8 cellular contexts compared by ENCODE assay signal in the genomic region with DNA sequence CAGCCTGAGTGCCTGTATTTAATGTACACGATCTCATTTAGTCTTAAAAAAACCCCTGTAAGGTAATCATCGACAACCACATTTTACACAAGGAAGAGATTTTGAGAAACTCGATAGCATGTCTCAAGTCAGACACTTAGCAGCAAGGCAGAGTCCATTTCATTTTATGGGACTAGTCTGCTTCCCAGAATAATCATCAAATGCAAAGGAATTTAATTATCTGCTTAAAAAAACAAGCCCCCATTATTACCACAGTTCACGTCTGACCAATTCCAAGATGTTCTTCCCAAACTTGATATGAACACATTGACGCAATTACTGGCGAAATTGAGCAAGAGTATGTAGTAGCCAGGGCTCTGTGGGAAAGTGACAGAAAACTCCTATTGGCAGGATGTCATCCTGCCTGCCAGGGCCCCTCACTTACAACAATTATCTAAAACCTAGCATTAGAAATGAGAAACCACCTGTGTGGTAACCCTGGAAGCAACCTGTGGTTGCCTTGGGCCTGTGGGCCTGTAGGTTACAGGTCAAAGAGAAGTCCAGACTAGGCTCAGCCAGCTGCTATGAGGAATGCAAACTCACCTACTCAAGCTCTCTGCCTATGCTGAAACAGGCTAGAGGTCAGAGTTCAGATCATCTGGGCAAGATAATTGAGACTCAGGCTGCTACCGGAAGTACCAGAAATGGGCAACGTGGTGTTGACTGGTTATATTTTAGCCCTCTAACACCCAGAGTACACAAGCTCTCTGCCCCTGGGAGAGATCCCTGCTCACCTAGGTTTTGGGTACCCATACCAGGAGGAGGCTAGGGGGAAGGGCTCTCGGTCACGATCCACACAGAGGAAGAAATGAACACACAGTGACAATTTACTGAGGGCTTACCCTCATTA. TPM values are rescaled to one million over a fixed set of nuclear protein-coding genes. Genes with fewer than 3 reads are reported as not detected.
DNase-seq lines count a peak whose midpoint lies in the region; ATAC-seq, FAIRE-seq and TF ChIP-seq lines count a peak whose summit lies in the region.

No MANE protein-coding gene starts in this region.

- H3K27me3 ChIP-seq in gastroesophageal sphincter (no peaks in the 10 kb centered on the region), psoas muscle (ENCODE audit: insufficient read depth in 3 of 3, low read length in 2 of 3) (no peaks in the 10 kb centered on the region)

- H3K36me3 ChIP-seq in gastroesophageal sphincter (no peaks in the 10 kb centered on the region), psoas muscle (ENCODE audit: insufficient read depth in 1 of 2, low read depth in 1 of 2) (no peaks in the 10 kb centered on the region)

- H3K9me3 ChIP-seq in gastroesophageal sphincter (no peaks in the 10 kb centered on the region), psoas muscle (no peaks in the 10 kb centered on the region)

- TF ChIP-seq CTCF in gastroesophageal sphincter (IDR thresholded peaks at IDR 0.05), result no peak
- no peak for TF ChIP-seq CTCF in psoas muscle (IDR thresholded peaks at IDR 0.05)

- 29 to 32% methylated on average over 5 to 7 of the region's 10 CpGs for WGBS in gastroesophageal sphincter (ENCODE audit: low coverage in 1 of 2), 2 donors
- 18 to 39% (median 24%) methylated on average over 10 of the region's 10 CpGs for WGBS in psoas muscle, 3 donors

- H3K4me3 ChIP-seq in gastroesophageal sphincter (peak overlapping the region; percentile 73 to 95), psoas muscle (peak overlapping the region; percentile 96)

- TF ChIP-seq POLR2A in gastroesophageal sphincter (IDR thresholded peaks at IDR 0.05), result no peak

- peak; percentile 97 for FAIRE-seq in GM19239 (lab: Jason Lieb, UNC)

- TF ChIP-seq EP300 in gastroesophageal sphincter (IDR thresholded peaks at IDR 0.05), result no peak

- peaks cover 31% of the 10 kb centered on the region for H3K36me3 Mint-ChIP-seq in activated CD4-positive, alpha-beta memory T cell treated with anti-CD3 and anti-CD28 coated beads, Interleukin-2, amount 10 ng/mL, durations not matched to agents 7 days and 5 days (ENCODE audit: low read depth)

- POLR2A ChIA-PET in activated CD4-positive, alpha-beta memory T cell treated with anti-CD3 and anti-CD28 coated beads, Interleukin-2, amount 10 ng/mL, durations not matched to agents 7 days and 5 days (lab: Charles Lee), result interaction anchor here (0.9 to 12.5 kb wide), 6 partner anchors 14 to 141 kb away, joined by 3 to 115 read pairs (median 4); a partner anchor contains a TSS

- peak overlapping the region; percentile 94 for H3K27ac Mint-ChIP-seq in activated CD4-positive, alpha-beta memory T cell treated with anti-CD3 and anti-CD28 coated beads, Interleukin-2, amount 10 ng/mL, durations not matched to agents 7 days and 5 days

- peaks cover 11 to 69% (median 42%) of the 10 kb centered on the region in 3 donors for H3K4me1 ChIP-seq in gastroesophageal sphincter
- peaks cover 50% of the 10 kb centered on the region for H3K4me1 ChIP-seq in psoas muscle

- no peaks in the 10 kb centered on the region for H3K27me3 Mint-ChIP-seq in activated CD4-positive, alpha-beta memory T cell treated with anti-CD3 and anti-CD28 coated beads, Interleukin-2, amount 10 ng/mL, durations not matched to agents 7 days and 5 days

- ATAC-seq in gastroesophageal sphincter (peak; percentile 12), psoas muscle (peak; percentile 4 to 33 (median 20)), HG02642 (IDR thresholded peaks at IDR 0.05; ENCODE audit: poor library complexity, unreplicated experiment) (no peak), HG02610 (IDR thresholded peaks at IDR 0.05; ENCODE audit: unreplicated experiment) (no peak)

- H3K4me1 Mint-ChIP-seq in activated CD4-positive, alpha-beta memory T cell treated with anti-CD3 and anti-CD28 coated beads, Interleukin-2, amount 10 ng/mL, durations not matched to agents 7 days and 5 days, result peaks cover 72% of the 10 kb centered on the region

- in situ Hi-C loops in Caki2 (cut with HindIII; ENCODE audit: low pct_unique_long_range_greater_than_20kb, low sequenced_read_pairs), result no loop called here

- peak overlapping the region; percentile 89 for H3K4me3 Mint-ChIP-seq in activated CD4-positive, alpha-beta memory T cell treated with anti-CD3 and anti-CD28 coated beads, Interleukin-2, amount 10 ng/mL, durations not matched to agents 7 days and 5 days

- DNase-seq in Caki2 (ENCODE audit: low read depth) (peak; percentile 61), GM19239 (ENCODE audit: insufficient read length, low spot score) (peak; percentile 48), LHCN-M2 (ENCODE audit: low read depth) (peak; percentile 75), psoas muscle (no peak)
- peak; percentile 71 for DNase-seq in activated CD4-positive, alpha-beta memory T cell treated with anti-CD3 and anti-CD28 coated beads, Interleukin-2, amount 10 ng/mL, durations not matched to agents 7 days and 5 days

- H3K27ac ChIP-seq in gastroesophageal sphincter, result peak overlapping the region; percentile 74 to 97 (median 92)
- peak overlapping the region; percentile 95 for H3K27ac ChIP-seq in psoas muscle

- CTCF ChIA-PET in activated CD4-positive, alpha-beta memory T cell treated with anti-CD3 and anti-CD28 coated beads, Interleukin-2, amount 10 ng/mL, durations not matched to agents 7 days and 5 days (lab: Charles Lee), result interaction anchor here (0.7 to 1.5 kb wide), 4 partner anchors 10 to 282 kb away, joined by 3 read pairs; a partner anchor contains a TSS

- H3K9me3 Mint-ChIP-seq in activated CD4-positive, alpha-beta memory T cell treated with anti-CD3 and anti-CD28 coated beads, Interleukin-2, amount 10 ng/mL, durations not matched to agents 7 days and 5 days, result no peaks in the 10 kb centered on the region

- intact Hi-C loops in psoas muscle (cut with DNase I), result loop anchor here in 1 of 2 donors (5.0 kb wide), 1 partner anchor 83 kb away; no protein-coding TSS in a partner anchor

RNA-seq across cellular contexts. Expression of a gene that starts 1.6 kb away (rescaled TPM):
- 38.5 and 41.6 TPM in 2 replicates for total RNA-seq in Caki2 (2014; rRNA removed; shearing (Covaris generic); ENCODE audit: low replicate concordance)
- total RNA-seq in LHCN-M2 (2014; rRNA removed) (28.8 and 34.8 TPM in 2 replicates), gastroesophageal sphincter (10 to 100 TPM; 22.9 to 43.3 (median 31.0) TPM), psoas muscle (10 to 100 TPM; 22.3 to 28.1 (median 24.4) TPM)
- polyA plus RNA-seq in LHCN-M2 (2012), result 52.7 TPM
- total RNA-seq in activated CD4-positive, alpha-beta memory T cell treated with anti-CD3 and anti-CD28 coated beads, Interleukin-2, amount 10 ng/mL, durations not matched to agents 7 days and 5 days, result 10 to 100 TPM; 69.2 to 70.8 TPM
- 10 to 100 TPM; 13.0 to 21.9 (median 17.8) TPM for polyA plus RNA-seq in psoas muscle

Comparison
In these comparisons a context has a peak if more than half of its experiments do, and no peak if none do; other contexts are left out.
1. DNase-seq: peak in Caki2 (single experiment), GM19239 (single experiment), LHCN-M2 (single experiment) and activated CD4-positive, alpha-beta memory T cell treated with anti-CD3 and anti-CD28 coated beads, Interleukin-2, amount 10 ng/mL, durations not matched to agents 7 days and 5 days (single experiment); none in psoas muscle (0 of 2).
2. ATAC-seq: peak in gastroesophageal sphincter (single experiment) and psoas muscle (4 of 4); none in HG02642 (single experiment) and HG02610 (single experiment).